In the genomic region with DNA sequence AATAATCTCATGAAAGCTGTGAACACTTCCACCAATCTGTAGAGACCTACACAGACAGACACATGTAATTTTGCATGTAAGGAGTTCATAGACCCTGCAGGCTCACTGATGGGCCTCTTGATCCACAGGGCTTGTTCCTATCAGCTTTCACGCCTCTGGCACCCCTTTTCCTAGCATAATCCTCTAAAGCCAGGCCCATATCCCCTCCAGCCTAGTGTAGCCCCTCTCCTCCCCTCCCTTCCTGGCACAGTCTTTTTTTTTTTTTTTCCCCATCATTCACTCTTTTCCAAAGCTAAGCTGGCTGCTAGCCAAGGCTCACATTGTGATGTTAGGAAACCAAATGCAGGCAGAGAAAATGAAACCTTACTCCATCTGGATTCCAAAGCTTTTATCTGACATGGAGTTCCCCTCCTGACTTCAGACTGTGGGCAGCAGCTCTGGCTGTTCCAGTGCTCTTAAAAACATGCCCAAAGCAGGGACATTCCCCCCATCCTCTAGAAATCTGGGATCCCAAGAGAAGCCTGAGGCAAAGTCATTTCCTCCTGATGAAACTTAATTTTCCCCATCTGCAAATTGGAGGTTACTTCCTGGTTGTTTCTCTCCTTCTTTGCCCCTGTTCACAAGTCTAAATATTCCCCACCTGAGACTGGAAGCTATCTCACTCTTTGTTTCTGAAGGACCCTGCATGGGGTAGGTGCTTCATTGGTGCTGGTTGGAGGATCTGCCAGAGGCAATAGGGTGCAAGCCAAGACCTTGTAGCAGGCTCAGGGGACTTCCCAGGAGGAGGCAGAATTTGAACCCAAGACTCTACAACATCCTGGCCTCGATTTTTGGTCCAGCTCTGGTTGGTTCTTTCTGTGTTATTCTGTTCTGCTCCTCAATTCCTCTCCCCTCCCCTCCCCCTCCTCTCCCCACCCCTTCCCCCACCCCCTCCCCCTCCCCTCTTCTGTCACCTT, we compare ENCODE assay signal across 8 cellular contexts. TPM values are rescaled to one million over a fixed set of nuclear protein-coding genes. Genes with fewer than 3 reads are reported as not detected.
DNase-seq lines count a peak whose midpoint lies in the region; ATAC-seq, FAIRE-seq and TF ChIP-seq lines count a peak whose summit lies in the region.

No MANE protein-coding gene starts in this region.

- H3K4me1 ChIP-seq in cardiac muscle cell (ENCODE audit: low read depth) (peaks cover 7% of the 10 kb centered on the region), suprapubic skin (peaks cover 8% of the 10 kb centered on the region)

- no peaks in the 10 kb centered on the region for H3K9me3 ChIP-seq in cardiac muscle cell (ENCODE audit: low read depth)
- no peaks in the 10 kb centered on the region for H3K9me3 ChIP-seq in SK-N-MC (ENCODE audit: low read depth, low read length)
- no peaks in the 10 kb centered on the region for H3K9me3 ChIP-seq in suprapubic skin

- no peaks in the 10 kb centered on the region for H3K27me3 Mint-ChIP-seq in type B pancreatic cell

- peaks cover 39% of the 10 kb centered on the region for H3K4me1 Mint-ChIP-seq in type B pancreatic cell (ENCODE audit: unreplicated experiment)

- no peak for TF ChIP-seq CTCF in cardiac muscle cell (IDR thresholded peaks at IDR 0.05; ENCODE audit: low read depth, low read length)
- TF ChIP-seq CTCF in type B pancreatic cell (conservative IDR thresholded peaks at IDR 0.05): no peak
- TF ChIP-seq CTCF in D721Med (IDR thresholded peaks at IDR 0.05; ENCODE audit: insufficient read depth, missing control alignments): no peak
- TF ChIP-seq CTCF in suprapubic skin (IDR thresholded peaks at IDR 0.05): no peak

- H3K4me3 ChIP-seq in cardiac muscle cell (no peak overlapping the region), SK-N-MC (peak overlapping the region; percentile 44), suprapubic skin (no peak overlapping the region)

- TF ChIP-seq POLR2A in suprapubic skin (IDR thresholded peaks at IDR 0.05): no peak

- peak overlapping the region; percentile 51 for H3K27ac ChIP-seq in cardiac muscle cell
- H3K27ac ChIP-seq in SK-N-MC: peak overlapping the region; percentile 71
- H3K27ac ChIP-seq in suprapubic skin: no peak overlapping the region

- TF ChIP-seq EP300 in suprapubic skin (IDR thresholded peaks at IDR 0.05): no peak

- H3K36me3 ChIP-seq in cardiac muscle cell (no peaks in the 10 kb centered on the region), SK-N-MC (ENCODE audit: insufficient read depth, low read length) (no peaks in the 10 kb centered on the region), suprapubic skin (no peaks in the 10 kb centered on the region)

- no peak for ATAC-seq in Right ventricle myocardium superior (ENCODE audit: poor library complexity)

- intact Hi-C loops in Right ventricle myocardium superior (cut with DNase I): no loop called here

- H3K9me3 Mint-ChIP-seq in type B pancreatic cell: no peaks in the 10 kb centered on the region

- peak; percentile 55 to 91 for DNase-seq in cardiac muscle cell (ENCODE audit: low read depth in 1 of 2, low spot score in 1 of 2)
- no peak for DNase-seq in Right ventricle myocardium superior
- DNase-seq in SK-N-MC (ENCODE audit: low read depth, low spot score): peak; percentile 40
- peak; percentile 17 for DNase-seq in foreskin melanocyte
- no peak for DNase-seq in type B pancreatic cell (ENCODE audit: extremely low spot score, unreplicated experiment)
- no peak for DNase-seq in D721Med (ENCODE audit: insufficient read length, low spot score)
- no peak for DNase-seq in pons (ENCODE audit: low spot score)
- DNase-seq in suprapubic skin (ENCODE audit: low spot score in 2 of 2): no peak

- no peaks in the 10 kb centered on the region for H3K36me3 Mint-ChIP-seq in type B pancreatic cell

- H3K27ac Mint-ChIP-seq in type B pancreatic cell: peak overlapping the region; percentile 81

- no peaks in the 10 kb centered on the region for H3K27me3 ChIP-seq in cardiac muscle cell
- H3K27me3 ChIP-seq in suprapubic skin: no peaks in the 10 kb centered on the region

- no peak overlapping the region for H3K9ac ChIP-seq in SK-N-MC (ENCODE audit: insufficient read length)

- no peak for FAIRE-seq in D721Med (lab: Jason Lieb, UNC)

- peak overlapping the region; percentile 17 for H3K4me3 Mint-ChIP-seq in type B pancreatic cell

- 61% methylated on average over 2 of the region's 2 CpGs for WGBS in suprapubic skin

RNA-seq across cellular contexts. Expression of a gene that starts 9.9 kb away (rescaled TPM):
- total RNA-seq in cardiac muscle cell (not detected in 2 replicates), Right ventricle myocardium superior (1.6 TPM), type B pancreatic cell (ENCODE audit: low replicate concordance) (1.1 TPM in 1 of 2 replicates, not detected in the other), suprapubic skin (1 to 10 TPM in 2 of 4 donors, under 1 TPM in 1, not detected in 1; 0.79 to 2.3 (median 1.4) TPM)
- 0.10 TPM in 1 of 2 replicates, not detected in the other for polyA plus RNA-seq in cardiac muscle cell

RNA-seq across cellular contexts. Expression of a gene that starts 21.4 kb away (rescaled TPM):
- total RNA-seq in cardiac muscle cell (not detected in 2 replicates), Right ventricle myocardium superior (not detected), type B pancreatic cell (ENCODE audit: low replicate concordance) (not detected in 2 replicates), suprapubic skin (not detected)
- 0.09 and 0.36 TPM in 2 replicates for polyA plus RNA-seq in cardiac muscle cell

RNA-seq across cellular contexts. Expression of a gene that starts 40.5 kb away (rescaled TPM):
- total RNA-seq in cardiac muscle cell (0.35 and 6.4 TPM in 2 replicates), Right ventricle myocardium superior (not detected), type B pancreatic cell (ENCODE audit: low replicate concordance) (3.9 and 4.4 TPM in 2 replicates), suprapubic skin (not detected)
- 2.6 and 17.8 TPM in 2 replicates for polyA plus RNA-seq in cardiac muscle cell

RNA-seq across cellular contexts. Expression of a gene that starts 53.4 kb away (rescaled TPM):
- total RNA-seq in cardiac muscle cell (not detected in 2 replicates), Right ventricle myocardium superior (not detected), type B pancreatic cell (ENCODE audit: low replicate concordance) (not detected in 2 replicates), suprapubic skin (not detected)
- not detected in 2 replicates for polyA plus RNA-seq in cardiac muscle cell

Comparison
In these comparisons a context has a peak if more than half of its experiments do, and no peak if none do; other contexts are left out.
1. DNase-seq: peak in cardiac muscle cell (2 of 2), SK-N-MC (single experiment) and foreskin melanocyte (single experiment); none in Right ventricle myocardium superior (single experiment), type B pancreatic cell (single experiment), D721Med (single experiment), pons (single experiment) and suprapubic skin (0 of 2).